Comparison of ENCODE assay signal across 1 cellular context in genomic region chr5:91302335-91302734, GRCh38.
TF ChIP-seq lines count a peak whose summit lies in the region.

No MANE protein-coding gene starts in this region.

TF ChIP-seq in H1, 55 proteins besides CTCF, POLR2A, EP300 and RAD21 (continued from another document):
- TF ChIP-seq NANOG (IDR thresholded peaks at IDR 0.05; ENCODE audit: insufficient read depth, low read depth, low read length, poor library complexity, severe bottlenecking) (no peak), TEAD4 (IDR thresholded peaks at IDR 0.05; ENCODE audit: low read depth, low read length) (no peak), SIN3A (conservative IDR thresholded peaks at IDR 0.05 in 1 of 2, IDR thresholded peaks at IDR 0.05 in 1 of 2; ENCODE audit: low read depth in 1 of 2, low read length in 2 of 2) (no peak)
